Comparison of ENCODE assay signal across 8 cellular contexts in the genomic region with DNA sequence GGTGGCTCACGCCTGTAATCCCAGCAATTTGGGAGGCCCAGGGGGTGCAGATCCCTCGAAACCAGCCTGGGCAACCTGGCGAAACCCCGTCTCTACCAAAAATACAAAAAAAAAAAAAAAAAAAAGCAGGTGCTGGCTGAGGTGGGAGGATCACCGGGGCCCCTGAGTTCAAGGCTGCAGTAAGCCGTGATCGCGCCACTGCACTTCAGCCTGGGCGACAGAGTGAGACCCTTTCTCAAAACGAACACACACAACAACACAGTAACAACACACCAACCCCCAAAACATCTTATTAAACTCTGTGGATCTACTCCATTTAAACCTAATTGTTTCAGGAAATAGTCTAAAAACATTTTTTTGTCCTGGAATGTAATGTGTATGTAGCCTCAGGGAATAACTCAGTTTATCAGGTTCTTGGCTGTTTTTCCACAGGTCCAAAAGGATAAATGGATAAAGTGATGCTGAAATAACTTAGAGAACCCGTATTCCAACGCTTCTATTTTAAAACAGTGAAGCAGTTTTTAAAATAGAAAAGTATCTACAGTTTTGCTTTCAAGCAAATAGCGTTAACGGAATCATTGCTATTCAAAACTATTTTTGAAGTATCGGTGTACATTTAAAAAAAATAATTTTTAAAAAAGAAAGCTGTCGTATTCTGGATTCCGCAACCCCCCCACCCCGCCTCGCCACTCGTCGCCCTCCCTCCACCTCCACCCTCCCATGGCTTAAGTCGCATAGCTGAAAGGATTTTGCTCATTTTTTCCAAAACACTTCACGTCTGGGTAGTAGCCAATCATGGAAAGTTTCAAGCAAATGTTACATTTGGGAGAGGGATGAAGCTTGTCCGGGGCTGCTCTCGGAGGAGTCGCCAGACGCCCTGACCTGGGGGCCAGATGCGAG. TPM values are rescaled to one million over a fixed set of nuclear protein-coding genes. Genes with fewer than 3 reads are reported as not detected.
DNase-seq lines count a peak whose midpoint lies in the region; ATAC-seq and TF ChIP-seq lines count a peak whose summit lies in the region.

No MANE protein-coding gene starts in this region.

- DNase-seq in H7: peak; percentile 76
- DNase-seq in SK-N-MC (ENCODE audit: low read depth, low spot score): no peak
- peak in 1 of 2 donors; percentile 61 for DNase-seq in cardiac fibroblast (ENCODE audit: low read depth in 2 of 2)
- DNase-seq in mesendoderm: no peak
- no peak for DNase-seq in stimulated activated naive B cell treated with anti-CD40 and anti-IgM and Interleukin-4, amounts not matched to agents 10 μg/mL and 1 μg/mL and 100 μg/mL, for 72 hours
- no peak for DNase-seq in GM10266 (ENCODE audit: extremely low spot score)
- DNase-seq in NOMO-1 (lab: John Stamatoyannopoulos, UW; ENCODE audit: unreplicated experiment in 2 of 2): no peak
- no peak for DNase-seq in D341Med (ENCODE audit: low spot score)

- peak overlapping the region; percentile 54 for H3K4me3 ChIP-seq in H7 (ENCODE audit: insufficient read depth, low read depth, low read length)
- H3K4me3 ChIP-seq in SK-N-MC: peak overlapping the region; percentile 99
- H3K4me3 ChIP-seq in cardiac fibroblast (replicated peaks in 1 of 2; ENCODE audit: low read depth in 2 of 2, low read length in 2 of 2): peak overlapping the region; percentile 72 to 92
- H3K4me3 ChIP-seq in mesendoderm (ENCODE audit: low read length): peak overlapping the region; percentile 6

- peaks cover 31% of the 10 kb centered on the region for H3K79me2 ChIP-seq in mesendoderm (ENCODE audit: control insufficient read depth, insufficient read depth, low read length)

- no peak overlapping the region for H2BK120ac ChIP-seq in mesendoderm (ENCODE audit: low read depth, low read length)

- H3K9me3 ChIP-seq in SK-N-MC (ENCODE audit: low read depth, low read length): no peaks in the 10 kb centered on the region

- H3K4me3 Mint-ChIP-seq in stimulated activated naive B cell treated with anti-CD40 and anti-IgM and Interleukin-4, amounts not matched to agents 10 μg/mL and 1 μg/mL and 100 μg/mL, for 72 hours: peak overlapping the region; percentile 91 to 94

- H3K4me2 ChIP-seq in mesendoderm (ENCODE audit: low read length): peak overlapping the region; percentile 26

- peaks cover 21 to 42% of the 10 kb centered on the region in 2 donors for H3K4me1 Mint-ChIP-seq in stimulated activated naive B cell treated with anti-CD40 and anti-IgM and Interleukin-4, amounts not matched to agents 10 μg/mL and 1 μg/mL and 100 μg/mL, for 72 hours

- H3K36me3 Mint-ChIP-seq in stimulated activated naive B cell treated with anti-CD40 and anti-IgM and Interleukin-4, amounts not matched to agents 10 μg/mL and 1 μg/mL and 100 μg/mL, for 72 hours: peaks cover 11 to 27% of the 10 kb centered on the region in 2 donors

- no peak overlapping the region for H4K5ac ChIP-seq in mesendoderm (ENCODE audit: low read length)

- H3K4me1 ChIP-seq in mesendoderm (ENCODE audit: control insufficient read depth, low read depth, low read length): peaks cover 5% of the 10 kb centered on the region

- H3K4ac ChIP-seq in mesendoderm (ENCODE audit: low read depth, low read length): no peak overlapping the region

- H4K8ac ChIP-seq in mesendoderm (ENCODE audit: low read depth, low read length): no peak overlapping the region

- ATAC-seq in stimulated activated naive B cell treated with anti-CD40 and anti-IgM and Interleukin-4, amounts not matched to agents 10 μg/mL and 1 μg/mL and 100 μg/mL, for 72 hours (replicated peaks): peak; percentile 10 to 17

- H3K56ac ChIP-seq in mesendoderm (ENCODE audit: low read length): peak overlapping the region; percentile 79

- no peak overlapping the region for H2BK15ac ChIP-seq in mesendoderm (replicated peaks; ENCODE audit: low read depth)

- H3K36me3 ChIP-seq in H7 (replicated peaks; ENCODE audit: control insufficient read depth, insufficient read depth, low read length): no peaks in the 10 kb centered on the region
- H3K36me3 ChIP-seq in SK-N-MC (ENCODE audit: insufficient read depth, low read length): no peaks in the 10 kb centered on the region; the same call in 1 of the 2 replicates
- no peaks in the 10 kb centered on the region for H3K36me3 ChIP-seq in mesendoderm (ENCODE audit: control insufficient read depth, insufficient read depth, low read length)

- no peak overlapping the region for H3K23ac ChIP-seq in mesendoderm (ENCODE audit: low read length)

- H3K27me3 ChIP-seq in H7 (ENCODE audit: control insufficient read depth, insufficient read depth, low read length) (no peaks in the 10 kb centered on the region), mesendoderm (ENCODE audit: insufficient read depth, low read length, poor library complexity) (no peaks in the 10 kb centered on the region)

- no peaks in the 10 kb centered on the region for H3K27me3 Mint-ChIP-seq in stimulated activated naive B cell treated with anti-CD40 and anti-IgM and Interleukin-4, amounts not matched to agents 10 μg/mL and 1 μg/mL and 100 μg/mL, for 72 hours

- WGBS in mesendoderm (ENCODE audit: extremely low coverage, insufficient coverage, low lambda C conversion rate): no CpG with 5 or more reads among the region's 28 CpGs

- peak overlapping the region; percentile 97 for H3K27ac Mint-ChIP-seq in stimulated activated naive B cell treated with anti-CD40 and anti-IgM and Interleukin-4, amounts not matched to agents 10 μg/mL and 1 μg/mL and 100 μg/mL, for 72 hours

- TF ChIP-seq CTCF in cardiac fibroblast (IDR thresholded peaks at IDR 0.05; ENCODE audit: low read depth, low read length) (no peak), GM10266 (IDR thresholded peaks at IDR 0.05; ENCODE audit: control insufficient read depth, insufficient read depth, low read depth, missing control alignments) (no peak)

- H3K27ac ChIP-seq in SK-N-MC (no peak overlapping the region), mesendoderm (ENCODE audit: low read depth, low read length) (no peak overlapping the region)

- H3K9ac ChIP-seq in SK-N-MC (ENCODE audit: insufficient read length) (peak overlapping the region; percentile 72), mesendoderm (ENCODE audit: low read length) (peak overlapping the region; percentile 61)

- H3K79me1 ChIP-seq in mesendoderm (ENCODE audit: low read length): no peaks in the 10 kb centered on the region

- H3K18ac ChIP-seq in mesendoderm (ENCODE audit: low read length): peak overlapping the region; percentile 75

- no peak overlapping the region for H2AK5ac ChIP-seq in mesendoderm (ENCODE audit: low read length)

- no peak overlapping the region for H2BK5ac ChIP-seq in mesendoderm (ENCODE audit: low read length)

- H3K9me3 Mint-ChIP-seq in stimulated activated naive B cell treated with anti-CD40 and anti-IgM and Interleukin-4, amounts not matched to agents 10 μg/mL and 1 μg/mL and 100 μg/mL, for 72 hours: no peaks in the 10 kb centered on the region

RNA-seq across cellular contexts. Expression of a gene that starts 0.9 kb away (rescaled TPM):
- total RNA-seq in H7 (2014; rRNA removed; shearing (Covaris generic)): 94.0 and 99.7 TPM in 2 replicates
- 41.6 TPM for polyA plus RNA-seq in mesendoderm (2013, experiment 1 of 2)
- 41.3 TPM for polyA plus RNA-seq in mesendoderm (2013, experiment 2 of 2)

Comparison
In these comparisons a context has a peak if more than half of its experiments do, and no peak if none do; other contexts are left out.
1. H3K4me3 ChIP-seq: peak in every context shown above with its lines; median percentile 99 in SK-N-MC; 82 in cardiac fibroblast; 54 in H7; 6 in mesendoderm.